ENCODE assay signal across 17 cellular contexts in genomic region chr21:42186591-42186990, GRCh38. TPM values are rescaled to one million over a fixed set of nuclear protein-coding genes. Genes with fewer than 3 reads are reported as not detected.
DNase-seq lines count a peak whose midpoint lies in the region; ATAC-seq and TF ChIP-seq lines count a peak whose summit lies in the region.
"Had no signal": no experiment of that assay in that cellular context is flagged by ENCODE, and none has a peak within 500 bp of the region (broad histone marks: within the 10 kb centered on the region; RNA-seq: fewer than 3 reads in every experiment).

No MANE protein-coding gene starts in this region.

- H3K27ac Mint-ChIP-seq in stimulated activated naive CD8-positive, alpha-beta T cell treated with anti-CD3 and anti-CD28 coated beads, Interleukin-15, Interleukin-2, amounts not matched to agents 100 ng/mL and 50 ng/mL, for 24 hours = peak overlapping the region; percentile 80
- H3K27ac Mint-ChIP-seq in T-helper 17 cell = peak overlapping the region; percentile 96

- WGBS in thymus = 93% methylated on average over 2 of the region's 2 CpGs

- peak overlapping the region; percentile 88 for H3K27ac ChIP-seq in effector memory CD4-positive, alpha-beta T cell (ENCODE audit: insufficient read depth, low read length, poor library complexity, severe bottlenecking)
- H3K27ac ChIP-seq in thymus (ENCODE audit: low read depth) (peak overlapping the region; percentile 86), foreskin keratinocyte (no peak overlapping the region)
- H3K27ac ChIP-seq: brain microvascular endothelial cell, SK-N-MC had no signal

- H3K27me3 ChIP-seq in effector memory CD4-positive, alpha-beta T cell (replicated peaks; ENCODE audit: control insufficient read depth, insufficient read depth, low read length, poor library complexity, severe bottlenecking) = no peaks in the 10 kb centered on the region
- no peaks in the 10 kb centered on the region for H3K27me3 ChIP-seq in thymus (ENCODE audit: control insufficient read depth, insufficient read depth)
- H3K27me3 ChIP-seq in foreskin keratinocyte = no peaks in the 10 kb centered on the region
- H3K27me3 ChIP-seq: brain microvascular endothelial cell had no signal

- no peak overlapping the region for H3K4me3 ChIP-seq in effector memory CD4-positive, alpha-beta T cell (ENCODE audit: insufficient read depth, low read depth, low read length, poor library complexity, severe bottlenecking)
- H3K4me3 ChIP-seq in thymus (ENCODE audit: low read length) = no peak overlapping the region
- H3K4me3 ChIP-seq: SK-N-MC had no signal

- peaks cover 46% of the 10 kb centered on the region for H3K4me1 ChIP-seq in effector memory CD4-positive, alpha-beta T cell (ENCODE audit: control insufficient read depth, insufficient read depth, low read length, poor library complexity, severe bottlenecking)
- H3K4me1 ChIP-seq in thymus (ENCODE audit: control insufficient read depth, insufficient read depth, low read length) (peaks cover 25% of the 10 kb centered on the region), foreskin keratinocyte (no peaks in the 10 kb centered on the region)

- no peak for TF ChIP-seq CTCF in foreskin keratinocyte (conservative IDR thresholded peaks at IDR 0.05)

- peaks cover 60% of the 10 kb centered on the region for H3K4me1 Mint-ChIP-seq in stimulated activated naive CD8-positive, alpha-beta T cell treated with anti-CD3 and anti-CD28 coated beads, Interleukin-15, Interleukin-2, amounts not matched to agents 100 ng/mL and 50 ng/mL, for 24 hours (ENCODE audit: low read depth)
- H3K4me1 Mint-ChIP-seq in T-helper 17 cell = peaks cover 49% of the 10 kb centered on the region

- H3K36me3 ChIP-seq in effector memory CD4-positive, alpha-beta T cell (ENCODE audit: control insufficient read depth, insufficient read depth, low read length) = no peaks in the 10 kb centered on the region
- H3K36me3 ChIP-seq in thymus (ENCODE audit: control insufficient read depth, insufficient read depth) = no peaks in the 10 kb centered on the region
- H3K36me3 ChIP-seq: brain microvascular endothelial cell had no signal

- H3K9me3 ChIP-seq in T-helper 17 cell (ENCODE audit: control insufficient read depth, low read length, poor library complexity, severe bottlenecking) (no peaks in the 10 kb centered on the region), thymus (ENCODE audit: control insufficient read depth) (peaks cover 1% of the 10 kb centered on the region)
- no peaks in the 10 kb centered on the region for H3K9me3 ChIP-seq in effector memory CD4-positive, alpha-beta T cell (ENCODE audit: control insufficient read depth, low read length)

- H3K27me3 Mint-ChIP-seq in stimulated activated naive CD8-positive, alpha-beta T cell treated with anti-CD3 and anti-CD28 coated beads, Interleukin-15, Interleukin-2, amounts not matched to agents 100 ng/mL and 50 ng/mL, for 24 hours = no peaks in the 10 kb centered on the region
- H3K27me3 Mint-ChIP-seq in T-helper 17 cell = no peaks in the 10 kb centered on the region

- no peak for DNase-seq in stimulated activated naive CD8-positive, alpha-beta T cell treated with anti-CD3 and anti-CD28 coated beads, Interleukin-15, Interleukin-2, amounts not matched to agents 100 U/mL and 50 U/mL, for 24 hours
- DNase-seq in T-helper 17 cell (no peak), foreskin keratinocyte (no peak), C1 segment of cervical spinal cord (lab: John Stamatoyannopoulos, UW) (no peak)
- DNase-seq in effector memory CD4-positive, alpha-beta T cell = no peak
- DNase-seq: brain microvascular endothelial cell; cortex of kidney; GF-D8; NCI-H1417; NCI-H510A treated with DMSO at 0.1 percent for 48 hours; RPMI8226; stimulated activated CD4-positive, alpha-beta T cell treated with anti-CD3 and anti-CD28 coated beads, Interleukin-4, amount 100 ng/mL, for 24 hours had no signal

- no peak for ATAC-seq in stimulated activated naive CD8-positive, alpha-beta T cell treated with anti-CD3 and anti-CD28 coated beads, Interleukin-15, Interleukin-2, amounts not matched to agents 100 U/mL and 50 U/mL, for 24 hours
- ATAC-seq in T-helper 17 cell (no peak), foreskin keratinocyte (no peak), GM19455 (IDR thresholded peaks at IDR 0.05; ENCODE audit: unreplicated experiment) (no peak)

- no peak overlapping the region for H3K4me3 Mint-ChIP-seq in stimulated activated naive CD8-positive, alpha-beta T cell treated with anti-CD3 and anti-CD28 coated beads, Interleukin-15, Interleukin-2, amounts not matched to agents 100 ng/mL and 50 ng/mL, for 24 hours
- H3K4me3 Mint-ChIP-seq in T-helper 17 cell = peak overlapping the region; percentile 26

- peaks cover 13% of the 10 kb centered on the region for H3K9me3 Mint-ChIP-seq in stimulated activated naive CD8-positive, alpha-beta T cell treated with anti-CD3 and anti-CD28 coated beads, Interleukin-15, Interleukin-2, amounts not matched to agents 100 ng/mL and 50 ng/mL, for 24 hours

- peaks cover 18% of the 10 kb centered on the region for H3K36me3 Mint-ChIP-seq in stimulated activated naive CD8-positive, alpha-beta T cell treated with anti-CD3 and anti-CD28 coated beads, Interleukin-15, Interleukin-2, amounts not matched to agents 100 ng/mL and 50 ng/mL, for 24 hours (ENCODE audit: low read depth)
- no peaks in the 10 kb centered on the region for H3K36me3 Mint-ChIP-seq in T-helper 17 cell (ENCODE audit: low read depth)

RNA-seq across cellular contexts. Expression of gene ABCG1, which starts 32.3 kb away (rescaled TPM):
- total RNA-seq in T-helper 17 cell = 10 to 100 TPM; 43.4 to 75.0 TPM
- 28.8 TPM for polyA plus RNA-seq in thymus
- total RNA-seq in foreskin keratinocyte = 2.3 and 4.4 TPM in 2 replicates
- 1.5 and 2.5 TPM in 2 replicates for polyA plus RNA-seq in foreskin keratinocyte
- total RNA-seq: HT1080 had no signal
